8 cellular contexts compared by ENCODE assay signal in genomic region chr22:20702546-20703413, GRCh38.
DNase-seq lines count a peak whose midpoint lies in the region; ATAC-seq lines count a peak whose summit lies in the region.
"Not testable (repeated sequence)": the region's sequence is repeated elsewhere in the genome, so short reads cannot be mapped to it uniquely, and the experiment has no call there.

No MANE protein-coding gene starts in this region.

- not testable (repeated sequence) for H3K9me3 Mint-ChIP-seq in IgD-negative memory B cell

- H3K36me3 ChIP-seq in muscle layer of duodenum (ENCODE audit: control insufficient read depth in 1 of 2, insufficient read depth in 2 of 2, low read length in 2 of 2): not testable (repeated sequence)

- H3K4me3 ChIP-seq in muscle layer of duodenum (ENCODE audit: low read depth in 1 of 2, low read length in 2 of 2): peak overlapping the region; percentile 37 to 57

- ATAC-seq in GM21619 (IDR thresholded peaks at IDR 0.05; ENCODE audit: unreplicated experiment) (peak; percentile 63), esophagus mucosa (peak; percentile 91)

- H3K4me1 ChIP-seq in muscle layer of duodenum (ENCODE audit: control insufficient read depth in 1 of 2, insufficient read depth in 2 of 2, low read length in 2 of 2): peaks cover 0 to 10% of the 10 kb centered on the region in 2 donors

- not testable (repeated sequence) for H3K9me3 ChIP-seq in muscle layer of duodenum (ENCODE audit: control insufficient read depth in 1 of 2, low read length in 2 of 2)

- not testable (repeated sequence) for H3K4me1 Mint-ChIP-seq in IgD-negative memory B cell

- H3K27ac ChIP-seq in muscle layer of duodenum (ENCODE audit: low read length): not testable (repeated sequence)

- H3K27me3 Mint-ChIP-seq in IgD-negative memory B cell: not testable (repeated sequence)

- DNase-seq in DMS153 (lab: John Stamatoyannopoulos, UW) (peak; percentile 91), OCI-M1 (lab: John Stamatoyannopoulos, UW) (peak; percentile 99), activated T-cell treated with anti-CD3 and anti-CD28 coated beads for 48 hours (ENCODE audit: low read depth) (peak; percentile 95)
- DNase-seq in stimulated activated CD8-positive, alpha-beta memory T cell treated with anti-CD3 and anti-CD28 coated beads, Interleukin-7, amount 100 ng/mL, for 1 hour (ENCODE audit: low read depth in 2 of 2): peak; percentile 95 to 96

- H3K27ac Mint-ChIP-seq in IgD-negative memory B cell: peak overlapping the region; percentile 95 to 99 (median 95)

- H3K4me3 Mint-ChIP-seq in IgD-negative memory B cell: peak overlapping the region; percentile 95 to 100 (median 98)

- not testable (repeated sequence) for H3K27me3 ChIP-seq in muscle layer of duodenum (ENCODE audit: low read depth, low read length)

- H3K36me3 Mint-ChIP-seq in IgD-negative memory B cell: not testable (repeated sequence)
